In genomic region chr10:6143128-6143527, GRCh38 we compare ENCODE assay signal across 19 cellular contexts. TPM values are rescaled to one million over a fixed set of nuclear protein-coding genes. Genes with fewer than 3 reads are reported as not detected.
DNase-seq lines count a peak whose midpoint lies in the region; ATAC-seq, FAIRE-seq and TF ChIP-seq lines count a peak whose summit lies in the region.
"Had no signal": no experiment of that assay in that cellular context is flagged by ENCODE, and none has a peak within 500 bp of the region (broad histone marks: within the 10 kb centered on the region; RNA-seq: fewer than 3 reads in every experiment).

No MANE protein-coding gene starts in this region.

- H3K4me3 ChIP-seq in NT2/D1 (ENCODE audit: insufficient read length, low read depth) (no peak overlapping the region), kidney (ENCODE audit: low read length in 2 of 2) (no peak overlapping the region), spleen (peak overlapping the region in 1 of 8 donors; percentile 93), GM23248 (no peak overlapping the region)

- H3K9ac ChIP-seq in NT2/D1 (ENCODE audit: insufficient read length, low read depth) (peak overlapping the region; percentile 10), kidney (ENCODE audit: low read length in 2 of 2) (no peak overlapping the region), GM23248 (no peak overlapping the region)

- no peak for TF ChIP-seq POLR2A in spleen (IDR thresholded peaks at IDR 0.05)

- no peaks in the 10 kb centered on the region for H3K9me3 Mint-ChIP-seq in activated T-cell treated with anti-CD3 and anti-CD28 coated beads, Interleukin-2, amount 50 U/mL, for 72 hours

- H3K36me3 ChIP-seq in NT2/D1 (ENCODE audit: insufficient read depth, insufficient read length, low read length) (peaks cover 14% of the 10 kb centered on the region), kidney (ENCODE audit: control insufficient read depth in 1 of 2, insufficient read depth in 2 of 2, low read length in 2 of 2) (no peaks in the 10 kb centered on the region), spleen (peaks cover 0 to 14% (median 0%) of the 10 kb centered on the region in 6 donors), GM23248 (ENCODE audit: low read depth) (no peaks in the 10 kb centered on the region)
- H3K36me3 ChIP-seq: left lung had no signal

- H3K4me1 ChIP-seq in NT2/D1 (ENCODE audit: insufficient read depth, insufficient read length) (peaks cover 9% of the 10 kb centered on the region), kidney (ENCODE audit: control insufficient read depth in 1 of 2, insufficient read depth in 1 of 2, low read depth in 1 of 2, low read length in 2 of 2) (no peaks in the 10 kb centered on the region), spleen (peaks cover 27 to 79% (median 58%) of the 10 kb centered on the region in 6 donors), GM23248 (ENCODE audit: insufficient read depth) (peaks cover 13% of the 10 kb centered on the region)

- H3K79me2 ChIP-seq in GM23248 (ENCODE audit: insufficient read depth): no peaks in the 10 kb centered on the region

- FAIRE-seq in kidney (lab: Jason Lieb, UNC): no peak

- peaks cover 87% of the 10 kb centered on the region for H3K4me1 Mint-ChIP-seq in activated T-cell treated with anti-CD3 and anti-CD28 coated beads, Interleukin-2, amount 50 U/mL, for 72 hours (ENCODE audit: low read depth)

- peak overlapping the region; percentile 84 to 96 for H3K4me3 Mint-ChIP-seq in activated T-cell treated with anti-CD3 and anti-CD28 coated beads, Interleukin-2, amount 50 U/mL, for 72 hours

- peak overlapping the region; percentile 69 for H3K27ac Mint-ChIP-seq in activated T-cell treated with anti-CD3 and anti-CD28 coated beads, Interleukin-2, amount 50 U/mL, for 72 hours

- in situ Hi-C loops in GM23248 (cut with MboI): no loop called here

- TF ChIP-seq CTCF in kidney (IDR thresholded peaks at IDR 0.05; ENCODE audit: borderline replicate concordance, extremely low read depth, insufficient read depth) (no peak), spleen (IDR thresholded peaks at IDR 0.05 in 8 of 11, conservative IDR thresholded peaks at IDR 0.05 in 3 of 11) (no peak)

- no peak overlapping the region for H2AFZ ChIP-seq in GM23248

- H4K20me1 ChIP-seq in GM23248 (ENCODE audit: insufficient read depth): no peaks in the 10 kb centered on the region

- no peak for DNase-seq in activated T-cell treated with anti-CD3 and anti-CD28 coated beads, Interleukin-2, amount 50 U/mL, for 72 hours
- no peak for DNase-seq in activated T-cell treated with anti-CD3 and anti-CD28 coated beads, Interleukin-2, amount 50 U/mL, for 1 hour
- DNase-seq in NT2/D1 (ENCODE audit: low read depth, low spot score): no peak
- DNase-seq in kidney: peak; percentile 31
- no peak for DNase-seq in spleen
- no peak for DNase-seq in sciatic nerve (ENCODE audit: low spot score)
- DNase-seq in DMS114 treated with DMSO at 0.1 percent for 48 hours (lab: John Stamatoyannopoulos, UW; ENCODE audit: unreplicated experiment): no peak
- DNase-seq in GM23248: no peak
- DNase-seq: activated CD4-positive, CD25-positive, alpha-beta regulatory T cell; anterior cingulate cortex; DMS153; foreskin fibroblast; Kasumi-1; NCI-H1436; NCI-H2227 treated with DMSO at 0.1 percent for 48 hours; NK-92 treated with Interleukin-12 subunit alpha and Interleukin-12 subunit beta, amount 100 ng/mL, for 24 hours; stimulated activated CD4-positive, alpha-beta T cell treated with anti-CD3 and anti-CD28 coated beads, Interleukin-15, amount 100 ng/mL, for 24 hours; SW 1271 had no signal

- 67 to 83% (median 73%) methylated on average over 12 of the region's 12 CpGs for WGBS in spleen, 5 donors
- 44 to 47% methylated on average over 12 of the region's 12 CpGs for WGBS in GM23248 (ENCODE audit: low coverage in 1 of 2, low lambda C conversion rate in 2 of 2, missing lambda C conversion rate in 2 of 2), 2 experiments

- no peak for ATAC-seq in activated T-cell treated with anti-CD3 and anti-CD28 coated beads, Interleukin-2, amount 50 U/mL, for 72 hours (replicated peaks in 1 of 2)
- no peak for ATAC-seq in sciatic nerve
- ATAC-seq: left lung had no signal

- H3K9me2 ChIP-seq in GM23248 (ENCODE audit: insufficient read depth): no peaks in the 10 kb centered on the region

- H3K27ac ChIP-seq in kidney (ENCODE audit: low read depth in 2 of 2, low read length in 2 of 2) (no peak overlapping the region), spleen (peak overlapping the region in 7 of 8 donors; percentile 86 to 97 (median 95)), GM23248 (no peak overlapping the region)

- no peak overlapping the region for H3K4me2 ChIP-seq in GM23248 (ENCODE audit: unreplicated experiment)

- peaks cover 8% of the 10 kb centered on the region for H3K27me3 Mint-ChIP-seq in activated T-cell treated with anti-CD3 and anti-CD28 coated beads, Interleukin-2, amount 50 U/mL, for 72 hours (ENCODE audit: low read depth)

- H3K9me3 ChIP-seq in NT2/D1 (ENCODE audit: insufficient read depth, low read length) (no peaks in the 10 kb centered on the region), kidney (ENCODE audit: control insufficient read depth in 1 of 2, low read length in 2 of 2) (no peaks in the 10 kb centered on the region), spleen (no peaks in the 10 kb centered on the region), GM23248 (ENCODE audit: low read depth) (no peaks in the 10 kb centered on the region)
- H3K9me3 ChIP-seq: left lung had no signal

- H3K27me3 ChIP-seq in NT2/D1 (ENCODE audit: insufficient read depth, insufficient read length) (peaks cover 6% of the 10 kb centered on the region), spleen (replicated peaks in 1 of 7) (peaks cover 0 to 10% (median 0%) of the 10 kb centered on the region in 7 donors), GM23248 (replicated peaks; ENCODE audit: insufficient read depth) (peaks cover 15% of the 10 kb centered on the region)

- intact Hi-C loops in kidney (cut with DNase I): no loop called here
- intact Hi-C loops in spleen (cut with DNase I; ENCODE audit: low total_unique reads): no loop called here
- intact Hi-C loops in sciatic nerve (cut with DNase I): loop anchor here (10.0 kb wide), 1 partner anchor 62 kb away; the partner anchor contains the start of gene PFKFB3

- H3F3A ChIP-seq in GM23248 (ENCODE audit: insufficient read depth): peaks cover 28% of the 10 kb centered on the region

- H3K36me3 Mint-ChIP-seq in activated T-cell treated with anti-CD3 and anti-CD28 coated beads, Interleukin-2, amount 50 U/mL, for 72 hours (ENCODE audit: insufficient read depth in 2 of 2): peaks cover 0 to 3% of the 10 kb centered on the region in 2 donors

RNA-seq across cellular contexts. Expression of gene RBM17, which starts 54.3 kb away (rescaled TPM):
- total RNA-seq in activated T-cell treated with anti-CD3 and anti-CD28 coated beads, Interleukin-2, amount 50 U/mL, for 72 hours: 100 to 1,000 TPM; 156 to 200 TPM
- 91.9 TPM for total RNA-seq in kidney
- 46.4 TPM for polyA plus RNA-seq in kidney (ENCODE audit: insufficient read depth, low read depth, low replicate concordance)
- 100 to 1,000 TPM in 6 of 7 donors, 10 to 100 TPM in 1; 93.2 to 140 (median 120) TPM for total RNA-seq in spleen
- 100 to 1,000 TPM in 1 of 3 donors, 10 to 100 TPM in 2; 63.1 to 100 (median 93.5) TPM for polyA plus RNA-seq in spleen
- total RNA-seq in sciatic nerve: 95.0 TPM
- 24.1 and 35.7 TPM in 2 replicates for total RNA-seq in GM23248 (2014; rRNA removed; shearing (Covaris generic))
- polyA plus RNA-seq in GM23248 (2016; fragmentation: Nextera tagmentation; extraction: Ambion mirVana): 84.2 and 99.9 TPM in 2 replicates

RNA-seq across cellular contexts. Expression of gene PFKFB3, which starts 59.6 kb away (rescaled TPM):
- 100 to 1,000 TPM; 120 to 153 TPM for total RNA-seq in activated T-cell treated with anti-CD3 and anti-CD28 coated beads, Interleukin-2, amount 50 U/mL, for 72 hours
- total RNA-seq in kidney (141 TPM), spleen (100 to 1,000 TPM in 5 of 7 donors, 10 to 100 TPM in 2; 74.2 to 227 (median 145) TPM), sciatic nerve (87.7 TPM)
- polyA plus RNA-seq in kidney (ENCODE audit: insufficient read depth, low read depth, low replicate concordance) (34.9 TPM), spleen (10 to 100 TPM in 1 of 3 donors, 1 to 10 TPM in 2; 6.3 to 20.9 (median 8.8) TPM), GM23248 (2016; fragmentation: Nextera tagmentation; extraction: Ambion mirVana) (23.5 and 23.7 TPM in 2 replicates)
- 14.5 and 23.6 TPM in 2 replicates for total RNA-seq in GM23248 (2014; rRNA removed; shearing (Covaris generic))

Comparison
In these comparisons a context has a peak if more than half of its experiments do, and no peak if none do; other contexts are left out.
1. H3K27ac ChIP-seq: peak in spleen (7 of 8); none in kidney (0 of 2) and GM23248 (single experiment).